In genomic region chr1:8669608-8670335, GRCh38 we compare ENCODE assay signal across 17 cellular contexts.
A peak's percentile ranks its signal among the peaks of the same experiment; 100 is the strongest.
DNase-seq lines count a peak whose midpoint lies in the region; ATAC-seq and TF ChIP-seq lines count a peak whose summit lies in the region.
"Had no signal": no experiment of that assay in that cellular context is flagged by ENCODE, and none has a peak within 500 bp of the region (broad histone marks: within the 10 kb centered on the region; RNA-seq: fewer than 3 reads in every experiment).

No MANE protein-coding gene starts in this region.

- peaks cover 96% of the 10 kb centered on the region for H3K4me1 ChIP-seq in A673 (ENCODE audit: insufficient read depth, low read length, poor library complexity, severe bottlenecking)
- H3K4me1 ChIP-seq in CD4-positive, CD25-positive, alpha-beta regulatory T cell (ENCODE audit: control insufficient read depth, insufficient read depth, low read length, poor library complexity, severe bottlenecking) = peaks cover 10% of the 10 kb centered on the region
- peaks cover 0 to 9% of the 10 kb centered on the region in 2 donors for H3K4me1 ChIP-seq in naive thymus-derived CD4-positive, alpha-beta T cell (ENCODE audit: control insufficient read depth in 2 of 2, insufficient read depth in 2 of 2, low read length in 2 of 2)

- TF ChIP-seq CTCF in A673 (conservative IDR thresholded peaks at IDR 0.05; ENCODE audit: low read depth, low read length) = no peak

- H3K4me3 ChIP-seq in A673 (ENCODE audit: low read depth, low read length, poor library complexity, severe bottlenecking) = peak overlapping the region; percentile 7
- H3K4me3 ChIP-seq in CD4-positive, CD25-positive, alpha-beta regulatory T cell (ENCODE audit: low read depth, low read length) = no peak overlapping the region
- H3K4me3 ChIP-seq in naive thymus-derived CD4-positive, alpha-beta T cell (ENCODE audit: low read length) = no peak overlapping the region

- peak overlapping the region in 1 of 4 donors; percentile 66 for H3K4me3 Mint-ChIP-seq in CD4-positive, CD25-positive, alpha-beta regulatory T cell
- peak overlapping the region; percentile 12 for H3K4me3 Mint-ChIP-seq in activated T-helper 1 cell treated with anti-CD3 and anti-CD28 coated beads, Interleukin-12 subunit alpha, Interleukin-12 subunit beta, Interleukin-2, Interleukin-4 antibody, amounts not matched to agents 30 ng/mL and 10 ng/mL and 1 ng/mL, durations not matched to agents 14 hours and 24 hours and 36 hours
- peak overlapping the region in 7 of 10 donors; percentile 15 to 60 (median 30) for H3K4me3 Mint-ChIP-seq in naive thymus-derived CD4-positive, alpha-beta T cell
- H3K4me3 Mint-ChIP-seq: CD4-positive, alpha-beta memory T cell had no signal

- BruUV-seq in A673 (replicated peaks; lab: Mats Ljungman, UMichigan) = no TSS peak

- no peak for ATAC-seq in CD4-positive, CD25-positive, alpha-beta regulatory T cell (ENCODE audit: low read depth in 2 of 2)
- ATAC-seq in naive thymus-derived CD4-positive, alpha-beta T cell = no peak
- ATAC-seq in HG03139 (IDR thresholded peaks at IDR 0.05; ENCODE audit: unreplicated experiment) = no peak
- ATAC-seq: sciatic nerve had no signal

- no peaks in the 10 kb centered on the region for H3K9me3 ChIP-seq in A673 (ENCODE audit: low read depth, low read length, poor library complexity, severe bottlenecking)
- no peaks in the 10 kb centered on the region for H3K9me3 ChIP-seq in CD4-positive, CD25-positive, alpha-beta regulatory T cell (ENCODE audit: control insufficient read depth in 2 of 2, low read length in 2 of 2)
- no peaks in the 10 kb centered on the region for H3K9me3 ChIP-seq in naive thymus-derived CD4-positive, alpha-beta T cell (ENCODE audit: control insufficient read depth in 2 of 3, low read length in 3 of 3)

- H3K9me3 Mint-ChIP-seq in CD4-positive, CD25-positive, alpha-beta regulatory T cell = no peaks in the 10 kb centered on the region
- H3K9me3 Mint-ChIP-seq in activated T-helper 1 cell treated with anti-CD3 and anti-CD28 coated beads, Interleukin-12 subunit alpha, Interleukin-12 subunit beta, Interleukin-2, Interleukin-4 antibody, amounts not matched to agents 30 ng/mL and 10 ng/mL and 1 ng/mL, durations not matched to agents 14 hours and 24 hours and 36 hours = no peaks in the 10 kb centered on the region
- no peaks in the 10 kb centered on the region for H3K9me3 Mint-ChIP-seq in naive thymus-derived CD4-positive, alpha-beta T cell
- H3K9me3 Mint-ChIP-seq: CD4-positive, alpha-beta memory T cell; naive thymus-derived CD8-positive, alpha-beta T cell had no signal

- peak overlapping the region in 2 of 3 donors; percentile 27 to 63 for H3K27ac Mint-ChIP-seq in CD4-positive, CD25-positive, alpha-beta regulatory T cell
- peak overlapping the region; percentile 40 for H3K27ac Mint-ChIP-seq in activated T-helper 1 cell treated with anti-CD3 and anti-CD28 coated beads, Interleukin-12 subunit alpha, Interleukin-12 subunit beta, Interleukin-2, Interleukin-4 antibody, amounts not matched to agents 30 ng/mL and 10 ng/mL and 1 ng/mL, durations not matched to agents 14 hours and 24 hours and 36 hours
- H3K27ac Mint-ChIP-seq in naive thymus-derived CD4-positive, alpha-beta T cell = peak overlapping the region in 8 of 9 donors; percentile 21 to 61 (median 38)

- H3K27ac ChIP-seq in A673 (ENCODE audit: low read depth, low read length, poor library complexity, severe bottlenecking) (peak overlapping the region; percentile 83), caudate nucleus (ENCODE audit: low read depth, low read length) (no peak overlapping the region)
- H3K27ac ChIP-seq in CD4-positive, CD25-positive, alpha-beta regulatory T cell (ENCODE audit: insufficient read depth, low read length, poor library complexity, severe bottlenecking) = no peak overlapping the region
- H3K27ac ChIP-seq in naive thymus-derived CD4-positive, alpha-beta T cell (ENCODE audit: low read depth, low read length) = no peak overlapping the region

- H3K36me3 ChIP-seq in A673 (ENCODE audit: insufficient read depth, low read length, poor library complexity, severe bottlenecking) = no peaks in the 10 kb centered on the region
- H3K36me3 ChIP-seq in CD4-positive, CD25-positive, alpha-beta regulatory T cell (ENCODE audit: control insufficient read depth, insufficient read depth, low read length) = no peaks in the 10 kb centered on the region
- H3K36me3 ChIP-seq in naive thymus-derived CD4-positive, alpha-beta T cell (ENCODE audit: control insufficient read depth in 2 of 3, insufficient read depth in 3 of 3, low read length in 3 of 3) = no peaks in the 10 kb centered on the region

- peak; percentile 56 for DNase-seq in A673 (ENCODE audit: low spot score)
- peak in 1 of 3 donors; percentile 54 for DNase-seq in CD4-positive, CD25-positive, alpha-beta regulatory T cell
- DNase-seq in activated T-helper 1 cell treated with anti-CD3 and anti-CD28 coated beads, Interleukin-12 subunit alpha, Interleukin-12 subunit beta, Interleukin-2, Interleukin-4 antibody, amounts not matched to agents 30 ng/mL and 10 ng/mL and 1 ng/mL, durations not matched to agents 14 hours and 24 hours and 36 hours (ENCODE audit: low spot score) = no peak
- peak in 1 of 9 donors; percentile 8 for DNase-seq in naive thymus-derived CD4-positive, alpha-beta T cell
- no peak for DNase-seq in HCEC 1CT
- DNase-seq in stimulated activated CD4-positive, alpha-beta T cell treated with anti-CD3 and anti-CD28 coated beads, Interleukin-2, amount 100 ng/mL, for 48 hours = no peak
- no peak for DNase-seq in caudate nucleus (lab: John Stamatoyannopoulos, UW)
- DNase-seq: activated effector memory CD4-positive, alpha-beta T cell treated with Interleukin-2 at 50 U/mL for 16 hours; CD4-positive, alpha-beta memory T cell; GDM1; glutamatergic neuron; kidney; naive thymus-derived CD8-positive, alpha-beta T cell; NCI-H2081 treated with DMSO at 0.1 percent for 48 hours; SIG-M5 had no signal

- intact Hi-C loops in A673 (cut with micrococcal nuclease; ENCODE audit: unreplicated experiment) = loop anchor here (10.0 kb wide), 1 partner anchor 205 kb away; no protein-coding TSS in a partner anchor
- intact Hi-C loops in activated T-helper 1 cell treated with anti-CD3 and anti-CD28 coated beads, Interleukin-12 subunit alpha, Interleukin-12 subunit beta, Interleukin-2, Interleukin-4 antibody, amounts not matched to agents 30 ng/mL and 10 ng/mL and 1 ng/mL, durations not matched to agents 14 hours and 24 hours and 36 hours (cut with micrococcal nuclease) = loop anchor here (10.0 kb wide), 1 partner anchor 55 kb away; no protein-coding TSS in a partner anchor
- intact Hi-C loops in naive thymus-derived CD4-positive, alpha-beta T cell (cut with micrococcal nuclease) = loop anchor here (2.0 to 10.0 kb wide), 3 partner anchors 57 to 262 kb away; no protein-coding TSS in a partner anchor

- H3K27me3 ChIP-seq in A673 (replicated peaks; ENCODE audit: insufficient read depth, low read depth, low read length, poor library complexity) = no peaks in the 10 kb centered on the region
- H3K27me3 ChIP-seq in CD4-positive, CD25-positive, alpha-beta regulatory T cell (ENCODE audit: control insufficient read depth, insufficient read depth, low read length) = no peaks in the 10 kb centered on the region
- no peaks in the 10 kb centered on the region for H3K27me3 ChIP-seq in naive thymus-derived CD4-positive, alpha-beta T cell (ENCODE audit: control insufficient read depth in 2 of 2, insufficient read depth in 2 of 2, low read length in 2 of 2)

- POLR2A ChIA-PET in A673 (lab: Charles Lee; ENCODE audit: low non-redundant PET) = interaction anchor here (0.5 kb wide), 1 partner anchor 754 kb away, joined by 3 read pairs; no protein-coding TSS in a partner anchor
- POLR2A ChIA-PET in naive thymus-derived CD4-positive, alpha-beta T cell (lab: Charles Lee) = interaction anchor here (0.5 kb wide), 1 partner anchor 32 kb away, joined by 3 read pairs; no protein-coding TSS in a partner anchor

- no peaks in the 10 kb centered on the region for H3K36me3 Mint-ChIP-seq in CD4-positive, CD25-positive, alpha-beta regulatory T cell
- peaks cover 2% of the 10 kb centered on the region for H3K36me3 Mint-ChIP-seq in activated T-helper 1 cell treated with anti-CD3 and anti-CD28 coated beads, Interleukin-12 subunit alpha, Interleukin-12 subunit beta, Interleukin-2, Interleukin-4 antibody, amounts not matched to agents 30 ng/mL and 10 ng/mL and 1 ng/mL, durations not matched to agents 14 hours and 24 hours and 36 hours (ENCODE audit: low read depth)
- H3K36me3 Mint-ChIP-seq in naive thymus-derived CD4-positive, alpha-beta T cell = no peaks in the 10 kb centered on the region
- H3K36me3 Mint-ChIP-seq: CD4-positive, alpha-beta memory T cell; naive thymus-derived CD8-positive, alpha-beta T cell had no signal

- CTCF ChIA-PET in A673 (lab: Charles Lee) = interaction anchor here (0.6 kb wide), 1 partner anchor 61 kb away, joined by 3 read pairs; no protein-coding TSS in a partner anchor
- CTCF ChIA-PET in naive thymus-derived CD4-positive, alpha-beta T cell (lab: Charles Lee) = interaction anchor here (0.6 to 1.7 kb wide), 6 partner anchors 9 to 1740 kb away, joined by 3 to 6 read pairs (median 4); no protein-coding TSS in a partner anchor

- no peaks in the 10 kb centered on the region for H3K27me3 Mint-ChIP-seq in CD4-positive, CD25-positive, alpha-beta regulatory T cell
- no peaks in the 10 kb centered on the region for H3K27me3 Mint-ChIP-seq in activated T-helper 1 cell treated with anti-CD3 and anti-CD28 coated beads, Interleukin-12 subunit alpha, Interleukin-12 subunit beta, Interleukin-2, Interleukin-4 antibody, amounts not matched to agents 30 ng/mL and 10 ng/mL and 1 ng/mL, durations not matched to agents 14 hours and 24 hours and 36 hours (ENCODE audit: insufficient read depth)
- H3K27me3 Mint-ChIP-seq in naive thymus-derived CD4-positive, alpha-beta T cell = no peaks in the 10 kb centered on the region
- H3K27me3 Mint-ChIP-seq: CD4-positive, alpha-beta memory T cell; naive thymus-derived CD8-positive, alpha-beta T cell had no signal

- H3K4me1 Mint-ChIP-seq in CD4-positive, CD25-positive, alpha-beta regulatory T cell = peaks cover 20 to 30% (median 29%) of the 10 kb centered on the region in 4 donors
- peaks cover 43% of the 10 kb centered on the region for H3K4me1 Mint-ChIP-seq in activated T-helper 1 cell treated with anti-CD3 and anti-CD28 coated beads, Interleukin-12 subunit alpha, Interleukin-12 subunit beta, Interleukin-2, Interleukin-4 antibody, amounts not matched to agents 30 ng/mL and 10 ng/mL and 1 ng/mL, durations not matched to agents 14 hours and 24 hours and 36 hours (ENCODE audit: low read depth)
- peaks cover 27 to 47% (median 35%) of the 10 kb centered on the region in 7 donors for H3K4me1 Mint-ChIP-seq in naive thymus-derived CD4-positive, alpha-beta T cell
